9 cellular contexts compared by ENCODE assay signal in the genomic region with DNA sequence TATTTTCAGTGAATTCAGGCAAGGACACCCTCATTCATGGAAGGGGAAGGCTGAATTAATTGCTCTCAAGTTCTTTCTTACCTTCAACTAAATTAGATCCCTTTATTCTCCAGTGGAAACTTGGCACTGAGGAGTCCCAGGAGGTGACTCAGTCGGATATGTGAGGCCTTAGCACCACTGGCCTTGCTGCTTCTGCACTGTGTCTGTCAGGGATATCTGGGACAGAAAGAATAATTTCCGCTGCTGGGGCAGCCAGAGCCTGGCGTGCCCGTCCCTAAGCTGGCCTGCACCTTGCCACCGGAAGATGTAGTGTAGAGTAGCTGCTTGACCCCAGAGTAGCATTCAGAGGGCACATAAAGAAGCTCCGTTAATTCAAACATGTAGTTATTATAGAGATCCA. TPM values are rescaled to one million over a fixed set of nuclear protein-coding genes. Genes with fewer than 3 reads are reported as not detected.
DNase-seq lines count a peak whose midpoint lies in the region; ATAC-seq and TF ChIP-seq lines count a peak whose summit lies in the region.
"Had no signal": no experiment of that assay in that cellular context is flagged by ENCODE, and none has a peak within 500 bp of the region (broad histone marks: within the 10 kb centered on the region; RNA-seq: fewer than 3 reads in every experiment).

No MANE protein-coding gene starts in this region.

- H3K27me3 ChIP-seq in Caco-2 (replicated peaks; ENCODE audit: control insufficient read depth, insufficient read depth, low read length) (no peaks in the 10 kb centered on the region), ovary (no peaks in the 10 kb centered on the region)

- no peak for TF ChIP-seq POLR2A in ovary (IDR thresholded peaks at IDR 0.05)

- H3K4me3 Mint-ChIP-seq in Caco-2 (ENCODE audit: unreplicated experiment): no peak overlapping the region

- peak; percentile 87 for ATAC-seq in SK-N-SH treated with all-trans-retinoic acid at 6 μM for 48 hours
- no peak for ATAC-seq in GM19455 (IDR thresholded peaks at IDR 0.05; ENCODE audit: unreplicated experiment)
- no peak for ATAC-seq in HG02623 (IDR thresholded peaks at IDR 0.05; ENCODE audit: unreplicated experiment)

- WGBS in ovary, 3 donors: 44 to 55% (median 44%) methylated on average over 6 of the region's 6 CpGs

- H3K27ac ChIP-seq in ovary: peak overlapping the region; percentile 5 to 9
- H3K27ac ChIP-seq: VCaP had no signal

- peaks cover 36% of the 10 kb centered on the region for H3K4me1 Mint-ChIP-seq in Caco-2 (ENCODE audit: low read depth, unreplicated experiment)

- no peaks in the 10 kb centered on the region for H3K27me3 Mint-ChIP-seq in Caco-2 (ENCODE audit: insufficient read depth, unreplicated experiment)

- H3K36me3 ChIP-seq in Caco-2 (ENCODE audit: control insufficient read depth, insufficient read depth, low read length) (no peaks in the 10 kb centered on the region), ovary (no peaks in the 10 kb centered on the region)

- POLR2A ChIA-PET in Caco-2 (lab: Charles Lee): no interaction called here

- no TSS peak for BruUV-seq in Caco-2 (replicated peaks; lab: Mats Ljungman, UMichigan)

- peaks cover 5% of the 10 kb centered on the region for H3K36me3 Mint-ChIP-seq in Caco-2 (ENCODE audit: insufficient read depth, unreplicated experiment)

- DNase-seq in Caco-2 (no peak), fibroblast of the aortic adventitia (ENCODE audit: low read depth) (peak; percentile 76), ovary (peak in 3 of 5 donors; percentile 29 to 44 (median 36)), posterior cingulate gyrus (no peak)
- no peak for DNase-seq in activated CD4-positive, alpha-beta T cell treated with anti-CD3 and anti-CD28 coated beads for 48 hours

- TF ChIP-seq CTCF in Caco-2 (IDR thresholded peaks at IDR 0.05; ENCODE audit: insufficient read depth in 1 of 2, low read depth in 1 of 2, low read length in 1 of 2, severe bottlenecking in 1 of 2, unreplicated experiment in 1 of 2) (no peak), fibroblast of the aortic adventitia (IDR thresholded peaks at IDR 0.05; ENCODE audit: insufficient read depth, low read length) (no peak), ovary (IDR thresholded peaks at IDR 0.05) (no peak)

- no peak for TF ChIP-seq EP300 in ovary (IDR thresholded peaks at IDR 0.05)

- CTCF ChIA-PET in Caco-2 (lab: Charles Lee): interaction anchor here (0.8 kb wide), 1 partner anchor 49 kb away, joined by 4 read pairs; no protein-coding TSS in a partner anchor

- H3K4me3 ChIP-seq in Caco-2 (ENCODE audit: low read depth, low read length) (no peak overlapping the region), fibroblast of the aortic adventitia (ENCODE audit: low read depth, low read length) (no peak overlapping the region), ovary (no peak overlapping the region)

- intact Hi-C loops in Caco-2 (cut with micrococcal nuclease; ENCODE audit: unreplicated experiment) (no loop called here), ovary (cut with DNase I) (loop anchor here in 3 of 4 donors (10.0 kb wide), 4 partner anchors 53 to 393 kb away; a partner anchor contains a TSS), posterior cingulate gyrus (cut with DNase I) (loop anchor here (10.0 kb wide), 1 partner anchor 133 kb away; no protein-coding TSS in a partner anchor)

- H3K4me1 ChIP-seq in Caco-2 (peaks cover 14% of the 10 kb centered on the region), ovary (ENCODE audit: insufficient read depth) (peaks cover 9% of the 10 kb centered on the region)

- no peaks in the 10 kb centered on the region for H3K9me3 ChIP-seq in Caco-2
- H3K9me3 ChIP-seq in ovary: no peaks in the 10 kb centered on the region

- peak overlapping the region; percentile 2 for H3K27ac Mint-ChIP-seq in Caco-2 (ENCODE audit: unreplicated experiment)

- H3K9me3 Mint-ChIP-seq in Caco-2 (ENCODE audit: unreplicated experiment): no peaks in the 10 kb centered on the region

TF ChIP-seq in SK-N-SH treated with all-trans-retinoic acid at 6 μM for 48 hours, 23 proteins besides CTCF, POLR2A, EP300 and RAD21:
- TF ChIP-seq ZNF565 (CRISPR knock-in tag; conservative IDR thresholded peaks at IDR 0.05; ENCODE audit: low read depth) (no peak), TCF4 (CRISPR knock-in tag; IDR thresholded peaks at IDR 0.05; ENCODE audit: borderline replicate concordance) (no peak), TOX (CRISPR knock-in tag; IDR thresholded peaks at IDR 0.05; ENCODE audit: borderline replicate concordance) (no peak), CSDC2 (CRISPR knock-in tag; IDR thresholded peaks at IDR 0.05) (0 out of 2 replicates have a peak, but pooled peaks have one; percentile 23), PPARA (CRISPR knock-in tag; IDR thresholded peaks at IDR 0.05; ENCODE audit: borderline replicate concordance) (no peak), GLIS3 (CRISPR knock-in tag; IDR thresholded peaks at IDR 0.05) (no peak), ZFP3 (CRISPR knock-in tag; IDR thresholded peaks at IDR 0.05) (0 out of 2 replicates have a peak, but pooled peaks have one; percentile 22)
- TF ChIP-seq, protein P1, sequence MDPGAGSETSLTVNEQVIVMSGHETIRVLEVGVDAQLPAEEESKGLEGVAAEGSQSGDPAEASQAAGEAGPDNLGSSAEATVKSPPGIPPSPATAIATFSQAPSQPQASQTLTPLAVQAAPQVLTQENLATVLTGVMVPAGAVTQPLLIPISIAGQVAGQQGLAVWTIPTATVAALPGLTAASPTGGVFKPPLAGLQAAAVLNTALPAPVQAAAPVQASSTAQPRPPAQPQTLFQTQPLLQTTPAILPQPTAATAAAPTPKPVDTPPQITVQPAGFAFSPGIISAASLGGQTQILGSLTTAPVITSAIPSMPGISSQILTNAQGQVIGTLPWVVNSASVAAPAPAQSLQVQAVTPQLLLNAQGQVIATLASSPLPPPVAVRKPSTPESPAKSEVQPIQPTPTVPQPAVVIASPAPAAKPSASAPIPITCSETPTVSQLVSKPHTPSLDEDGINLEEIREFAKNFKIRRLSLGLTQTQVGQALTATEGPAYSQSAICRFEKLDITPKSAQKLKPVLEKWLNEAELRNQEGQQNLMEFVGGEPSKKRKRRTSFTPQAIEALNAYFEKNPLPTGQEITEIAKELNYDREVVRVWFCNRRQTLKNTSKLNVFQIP (CRISPR knock-in tag; IDR thresholded peaks at IDR 0.05; ENCODE audit: borderline replicate concordance, low read depth): no peak
- TF ChIP-seq, protein P2, sequence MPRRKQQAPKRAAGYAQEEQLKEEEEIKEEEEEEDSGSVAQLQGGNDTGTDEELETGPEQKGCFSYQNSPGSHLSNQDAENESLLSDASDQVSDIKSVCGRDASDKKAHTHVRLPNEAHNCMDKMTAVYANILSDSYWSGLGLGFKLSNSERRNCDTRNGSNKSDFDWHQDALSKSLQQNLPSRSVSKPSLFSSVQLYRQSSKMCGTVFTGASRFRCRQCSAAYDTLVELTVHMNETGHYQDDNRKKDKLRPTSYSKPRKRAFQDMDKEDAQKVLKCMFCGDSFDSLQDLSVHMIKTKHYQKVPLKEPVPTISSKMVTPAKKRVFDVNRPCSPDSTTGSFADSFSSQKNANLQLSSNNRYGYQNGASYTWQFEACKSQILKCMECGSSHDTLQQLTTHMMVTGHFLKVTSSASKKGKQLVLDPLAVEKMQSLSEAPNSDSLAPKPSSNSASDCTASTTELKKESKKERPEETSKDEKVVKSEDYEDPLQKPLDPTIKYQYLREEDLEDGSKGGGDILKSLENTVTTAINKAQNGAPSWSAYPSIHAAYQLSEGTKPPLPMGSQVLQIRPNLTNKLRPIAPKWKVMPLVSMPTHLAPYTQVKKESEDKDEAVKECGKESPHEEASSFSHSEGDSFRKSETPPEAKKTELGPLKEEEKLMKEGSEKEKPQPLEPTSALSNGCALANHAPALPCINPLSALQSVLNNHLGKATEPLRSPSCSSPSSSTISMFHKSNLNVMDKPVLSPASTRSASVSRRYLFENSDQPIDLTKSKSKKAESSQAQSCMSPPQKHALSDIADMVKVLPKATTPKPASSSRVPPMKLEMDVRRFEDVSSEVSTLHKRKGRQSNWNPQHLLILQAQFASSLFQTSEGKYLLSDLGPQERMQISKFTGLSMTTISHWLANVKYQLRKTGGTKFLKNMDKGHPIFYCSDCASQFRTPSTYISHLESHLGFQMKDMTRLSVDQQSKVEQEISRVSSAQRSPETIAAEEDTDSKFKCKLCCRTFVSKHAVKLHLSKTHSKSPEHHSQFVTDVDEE (CRISPR knock-in tag; IDR thresholded peaks at IDR 0.05): no peak

RNA-seq across cellular contexts. Expression of a gene that starts 53.4 kb away (rescaled TPM):
- 67.2 and 75.2 TPM in 2 replicates for total RNA-seq in Caco-2 (2022)
- total RNA-seq in fibroblast of the aortic adventitia (ENCODE audit: low replicate concordance): 66.6 and 91.2 TPM in 2 replicates
- 10 to 100 TPM; 36.2 to 91.1 (median 52.4) TPM for total RNA-seq in ovary
- 10 to 100 TPM; 38.8 to 39.8 TPM for polyA plus RNA-seq in ovary

Comparison
In these comparisons a context has a peak if more than half of its experiments do, and no peak if none do; other contexts are left out.
1. DNase-seq: peak in fibroblast of the aortic adventitia (single experiment) and ovary (3 of 5); none in Caco-2 (0 of 2), posterior cingulate gyrus (0 of 10) and activated CD4-positive, alpha-beta T cell treated with anti-CD3 and anti-CD28 coated beads for 48 hours (single experiment).